9 cellular contexts compared by ENCODE assay signal in genomic region chr3:32882603-32883025, GRCh38.
DNase-seq lines count a peak whose midpoint lies in the region; ATAC-seq and TF ChIP-seq lines count a peak whose summit lies in the region.
"Had no signal": no experiment of that assay in that cellular context is flagged by ENCODE, and none has a peak within 500 bp of the region (broad histone marks: within the 10 kb centered on the region; RNA-seq: fewer than 3 reads in every experiment).

No MANE protein-coding gene starts in this region.

- H3K27me3 ChIP-seq in lower lobe of right lung (ENCODE audit: low read depth) = no peaks in the 10 kb centered on the region

- intact Hi-C loops in lower lobe of right lung (cut with DNase I) = no loop called here

- peaks cover 12% of the 10 kb centered on the region for H3K4me1 Mint-ChIP-seq in activated naive CD8-positive, alpha-beta T cell treated with anti-CD3 and anti-CD28 coated beads, Interleukin-2, amount 50 U/mL, for 24 hours

- ATAC-seq in GM18868 (IDR thresholded peaks at IDR 0.05; ENCODE audit: unreplicated experiment) (peak; percentile 94), GM21390 (IDR thresholded peaks at IDR 0.05; ENCODE audit: unreplicated experiment) (peak; percentile 92), HG03108 (IDR thresholded peaks at IDR 0.05; ENCODE audit: unreplicated experiment) (peak; percentile 86), lower lobe of right lung (no peak)
- peak; percentile 85 for ATAC-seq in activated naive CD8-positive, alpha-beta T cell treated with anti-CD3 and anti-CD28 coated beads, Interleukin-2, amount 50 U/mL, for 24 hours
- ATAC-seq: left ventricle myocardium superior had no signal

- H3K4me3 ChIP-seq in lower lobe of right lung = no peak overlapping the region

- no peaks in the 10 kb centered on the region for H3K36me3 ChIP-seq in lower lobe of right lung

- H3K27ac ChIP-seq in lower lobe of right lung = no peak overlapping the region
- H3K27ac ChIP-seq: epithelial cell of prostate had no signal

- no peaks in the 10 kb centered on the region for H3K9me3 ChIP-seq in lower lobe of right lung

- no peaks in the 10 kb centered on the region for H3K36me3 Mint-ChIP-seq in activated naive CD8-positive, alpha-beta T cell treated with anti-CD3 and anti-CD28 coated beads, Interleukin-2, amount 50 U/mL, for 24 hours (ENCODE audit: low read depth)

- no peaks in the 10 kb centered on the region for H3K9me3 Mint-ChIP-seq in activated naive CD8-positive, alpha-beta T cell treated with anti-CD3 and anti-CD28 coated beads, Interleukin-2, amount 50 U/mL, for 24 hours

- no peak overlapping the region for H3K4me3 Mint-ChIP-seq in activated naive CD8-positive, alpha-beta T cell treated with anti-CD3 and anti-CD28 coated beads, Interleukin-2, amount 50 U/mL, for 24 hours

- no peak overlapping the region for H3K27ac Mint-ChIP-seq in activated naive CD8-positive, alpha-beta T cell treated with anti-CD3 and anti-CD28 coated beads, Interleukin-2, amount 50 U/mL, for 24 hours

- TF ChIP-seq CTCF in lower lobe of right lung (IDR thresholded peaks at IDR 0.05) = no peak

- peaks cover 12% of the 10 kb centered on the region for H3K27me3 Mint-ChIP-seq in activated naive CD8-positive, alpha-beta T cell treated with anti-CD3 and anti-CD28 coated beads, Interleukin-2, amount 50 U/mL, for 24 hours

- peaks cover 14% of the 10 kb centered on the region for H3K4me1 ChIP-seq in lower lobe of right lung

- no peak for DNase-seq in activated naive CD8-positive, alpha-beta T cell treated with anti-CD3 and anti-CD28 coated beads, Interleukin-2, amount 50 U/mL, for 24 hours
- DNase-seq in Ammon's horn (ENCODE audit: low spot score) (no peak), NCI-H2107 treated with DMSO at 0.1 percent for 48 hours (lab: John Stamatoyannopoulos, UW; ENCODE audit: unreplicated experiment) (no peak), lower lobe of right lung (no peak)
- DNase-seq: left ventricle myocardium superior had no signal

Comparison
In these comparisons a context has a peak if more than half of its experiments do, and no peak if none do; other contexts are left out.
1. ATAC-seq: peak in GM18868 (single experiment), GM21390 (single experiment), HG03108 (single experiment) and activated naive CD8-positive, alpha-beta T cell treated with anti-CD3 and anti-CD28 coated beads, Interleukin-2, amount 50 U/mL, for 24 hours (single experiment); none in lower lobe of right lung (0 of 2).